In the genomic region with DNA sequence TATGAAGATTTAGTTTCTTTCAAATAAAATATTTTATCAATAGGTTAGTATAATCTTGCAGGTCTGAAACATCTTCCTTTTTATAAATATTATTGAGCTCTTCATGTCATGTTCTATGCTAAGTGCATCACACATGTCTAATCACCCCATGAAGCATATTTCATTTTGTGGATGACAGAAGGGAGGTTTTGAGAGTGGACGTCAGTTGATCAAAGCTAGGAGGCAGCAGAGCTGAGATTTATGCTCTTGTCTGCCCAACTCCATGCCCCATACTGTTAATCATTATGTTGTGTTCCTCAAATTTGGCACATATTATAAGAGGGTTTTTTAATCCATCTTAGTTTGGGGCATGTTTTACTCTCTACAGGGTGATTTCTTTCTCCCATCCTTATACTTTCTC, we compare ENCODE assay signal across 11 cellular contexts. TPM values are rescaled to one million over a fixed set of nuclear protein-coding genes. Genes with fewer than 3 reads are reported as not detected.
DNase-seq lines count a peak whose midpoint lies in the region; ATAC-seq and TF ChIP-seq lines count a peak whose summit lies in the region.
"Had no signal": no experiment of that assay in that cellular context is flagged by ENCODE, and none has a peak within 500 bp of the region (broad histone marks: within the 10 kb centered on the region; RNA-seq: fewer than 3 reads in every experiment).

No MANE protein-coding gene starts in this region.

- H3K4me2 ChIP-seq in IMR-90 (ENCODE audit: low read depth, low read length) = no peak overlapping the region

- ATAC-seq in IMR-90 (ENCODE audit: low read depth) (no peak), GM18870 (IDR thresholded peaks at IDR 0.05; ENCODE audit: unreplicated experiment) (no peak)
- ATAC-seq in stimulated activated effector memory CD8-positive, alpha-beta T cell treated with anti-CD3 and anti-CD28 coated beads, Interleukin-12 subunit alpha, Interleukin-12 subunit beta, amount 100 ng/mL, for 72 hours = peak; percentile 54

- no peak for TF ChIP-seq RAD21 in IMR-90 (IDR thresholded peaks at IDR 0.05; ENCODE audit: low read length)

- CTCF ChIA-PET in IMR-90 (lab: Yijun Ruan, JAX) = interaction anchor here (0.8 kb wide), 1 partner anchor 106 kb away, joined by 3 read pairs; no protein-coding TSS in a partner anchor

- no peak overlapping the region for H2BK120ac ChIP-seq in IMR-90 (ENCODE audit: low read depth, low read length)

- no peaks in the 10 kb centered on the region for H3K9me3 Mint-ChIP-seq in stimulated activated effector memory CD8-positive, alpha-beta T cell treated with anti-CD3 and anti-CD28 coated beads, Interleukin-12 subunit alpha, Interleukin-12 subunit beta, amount 100 ng/mL, for 72 hours
- H3K9me3 Mint-ChIP-seq: stimulated activated naive CD8-positive, alpha-beta T cell treated with anti-CD3 and anti-CD28 coated beads, Interleukin-15, Interleukin-2, amounts not matched to agents 100 ng/mL and 50 ng/mL, for 24 hours had no signal

- H2AFZ ChIP-seq in IMR-90 (replicated peaks; ENCODE audit: low read length, poor library complexity) = no peak overlapping the region

- H3K79me1 ChIP-seq in IMR-90 (ENCODE audit: low read depth in 1 of 2, low read length in 2 of 2) = peaks cover 24 to 63% of the 10 kb centered on the region in 2 experiments

- H4K91ac ChIP-seq in IMR-90 (ENCODE audit: insufficient read depth, low read depth, low read length) = no peak overlapping the region

- no peak overlapping the region for H2AK5ac ChIP-seq in IMR-90 (ENCODE audit: low read depth, low read length)

- H3K27ac Mint-ChIP-seq in stimulated activated effector memory CD8-positive, alpha-beta T cell treated with anti-CD3 and anti-CD28 coated beads, Interleukin-12 subunit alpha, Interleukin-12 subunit beta, amount 100 ng/mL, for 72 hours = peak overlapping the region; percentile 77
- H3K27ac Mint-ChIP-seq: stimulated activated naive CD8-positive, alpha-beta T cell treated with anti-CD3 and anti-CD28 coated beads, Interleukin-15, Interleukin-2, amounts not matched to agents 100 ng/mL and 50 ng/mL, for 24 hours had no signal

- H2BK20ac ChIP-seq in IMR-90 (ENCODE audit: low read depth, low read length) = no peak overlapping the region

- 0 out of 2 replicates have a peak, but pooled peaks have one; percentile 7 for TF ChIP-seq CTCF in IMR-90 (conservative IDR thresholded peaks at IDR 0.05; ENCODE audit: low read depth, low read length)

- BruUV-seq in IMR-90 (replicated peaks; lab: Mats Ljungman, UMichigan) = no TSS peak

- H3K4me1 ChIP-seq in IMR-90 (ENCODE audit: control insufficient read depth, insufficient read depth, low read length) = peaks cover 18% of the 10 kb centered on the region
- H3K4me1 ChIP-seq in effector memory CD4-positive, alpha-beta T cell (ENCODE audit: control insufficient read depth, insufficient read depth, low read length, poor library complexity, severe bottlenecking) = peaks cover 14% of the 10 kb centered on the region

- H4K5ac ChIP-seq in IMR-90 (ENCODE audit: low read depth, low read length) = no peak overlapping the region; the same call in 1 of the 2 replicates

- H3K23ac ChIP-seq in IMR-90 (ENCODE audit: low read depth, low read length) = no peak overlapping the region

- peaks cover 28% of the 10 kb centered on the region for H3K4me1 Mint-ChIP-seq in stimulated activated effector memory CD8-positive, alpha-beta T cell treated with anti-CD3 and anti-CD28 coated beads, Interleukin-12 subunit alpha, Interleukin-12 subunit beta, amount 100 ng/mL, for 72 hours

- H2BK5ac ChIP-seq in IMR-90 (ENCODE audit: low read depth, low read length, poor library complexity, severe bottlenecking) = no peak overlapping the region

- H3K18ac ChIP-seq in IMR-90 (ENCODE audit: low read depth, low read length) = no peak overlapping the region

- intact Hi-C loops in IMR-90 (cut with micrococcal nuclease) = no loop called here

- no peaks in the 10 kb centered on the region for H3K9me3 ChIP-seq in IMR-90 (ENCODE audit: control insufficient read depth, insufficient read depth, low read length)
- H3K9me3 ChIP-seq in effector memory CD4-positive, alpha-beta T cell (ENCODE audit: control insufficient read depth, low read length) = no peaks in the 10 kb centered on the region

- H3K36me3 ChIP-seq in IMR-90 (ENCODE audit: control insufficient read depth, insufficient read depth, low read length) = no peaks in the 10 kb centered on the region
- no peaks in the 10 kb centered on the region for H3K36me3 ChIP-seq in effector memory CD4-positive, alpha-beta T cell (ENCODE audit: control insufficient read depth, insufficient read depth, low read length)

- 0 out of 2 replicates have a peak overlapping the region, but pooled peaks have one; percentile 7 for H3K4ac ChIP-seq in IMR-90 (ENCODE audit: low read depth, low read length)

- no peaks in the 10 kb centered on the region for H3K27me3 ChIP-seq in IMR-90 (ENCODE audit: control insufficient read depth, insufficient read depth, low read length)
- no peaks in the 10 kb centered on the region for H3K27me3 ChIP-seq in effector memory CD4-positive, alpha-beta T cell (replicated peaks; ENCODE audit: control insufficient read depth, insufficient read depth, low read length, poor library complexity, severe bottlenecking)

- no CpG with 5 or more reads among the region's 1 CpG for WGBS in IMR-90 (ENCODE audit: extremely low coverage in 2 of 2, insufficient read length in 1 of 2), 2 experiments

- peaks cover 9% of the 10 kb centered on the region; the same call in 1 of the 2 replicates for H4K20me1 ChIP-seq in IMR-90 (ENCODE audit: insufficient read depth, low read length)

- H3K14ac ChIP-seq in IMR-90 (replicated peaks; ENCODE audit: low read depth, low read length) = 0 out of 2 replicates have a peak overlapping the region, but pooled peaks have one; percentile 18

- H3K27ac ChIP-seq in IMR-90 (ENCODE audit: insufficient read depth, low read length) = no peak overlapping the region
- H3K27ac ChIP-seq in effector memory CD4-positive, alpha-beta T cell (ENCODE audit: insufficient read depth, low read length, poor library complexity, severe bottlenecking) = peak overlapping the region; percentile 64
- H3K27ac ChIP-seq: 22Rv1 had no signal

- H3K4me3 ChIP-seq in IMR-90 (ENCODE audit: insufficient read depth, low read depth, low read length) = no peak overlapping the region
- no peak overlapping the region for H3K4me3 ChIP-seq in effector memory CD4-positive, alpha-beta T cell (ENCODE audit: insufficient read depth, low read depth, low read length, poor library complexity, severe bottlenecking)

- POLR2A ChIA-PET in IMR-90 (lab: Charles Lee; ENCODE audit: unreplicated experiment) = no interaction called here

- peak overlapping the region; percentile 47 for H3K4me3 Mint-ChIP-seq in stimulated activated effector memory CD8-positive, alpha-beta T cell treated with anti-CD3 and anti-CD28 coated beads, Interleukin-12 subunit alpha, Interleukin-12 subunit beta, amount 100 ng/mL, for 72 hours

- 0 out of 4 replicates have a peak overlapping the region, but pooled peaks of 1 of the 2 experiments have one; percentile 9 for H4K8ac ChIP-seq in IMR-90 (ENCODE audit: low read depth in 2 of 2, low read length in 2 of 2)

- no peak overlapping the region for H2BK15ac ChIP-seq in IMR-90 (ENCODE audit: low read depth, low read length)

- in situ Hi-C loops in IMR-90 (cut with MboI; ENCODE audit: low sequenced_read_pairs) = no loop called here

- no peak for TF ChIP-seq POLR2A in IMR-90 (IDR thresholded peaks at IDR 0.05; ENCODE audit: low read depth, low read length)

- no peak overlapping the region for H2AK9ac ChIP-seq in IMR-90 (replicated peaks; ENCODE audit: low read depth, low read length, poor library complexity)

- H3K9ac ChIP-seq in IMR-90 (ENCODE audit: low read depth, low read length) = no peak overlapping the region

- dilution Hi-C loops in IMR-90 (cut with HindIII; ENCODE audit: low sequenced_read_pairs, unreplicated experiment) = no loop called here

- H3K9me1 ChIP-seq in IMR-90 (ENCODE audit: insufficient read depth, low read length) = peaks cover 22% of the 10 kb centered on the region

- DNase-seq in DMS 273 (lab: John Stamatoyannopoulos, UW; ENCODE audit: unreplicated experiment) (peak; percentile 14), DMS 273 treated with DMSO at 0.1 percent for 48 hours (lab: John Stamatoyannopoulos, UW) (no peak), IMR-90 (no peak), AG20443 (ENCODE audit: low spot score) (no peak)
- DNase-seq in effector memory CD4-positive, alpha-beta T cell = no peak
- DNase-seq in stimulated activated effector memory CD8-positive, alpha-beta T cell treated with anti-CD3 and anti-CD28 coated beads, Interleukin-12 subunit alpha, Interleukin-12 subunit beta, amount 100 ng/mL, for 72 hours (ENCODE audit: low spot score in 2 of 2) = no peak
- no peak for DNase-seq in activated effector memory CD4-positive, alpha-beta T cell treated with Interleukin-2 at 50 U/mL for 16 hours
- DNase-seq: Karpas-422 had no signal

- H3K36me3 Mint-ChIP-seq in stimulated activated effector memory CD8-positive, alpha-beta T cell treated with anti-CD3 and anti-CD28 coated beads, Interleukin-12 subunit alpha, Interleukin-12 subunit beta, amount 100 ng/mL, for 72 hours = no peaks in the 10 kb centered on the region

- H3K56ac ChIP-seq in IMR-90 (ENCODE audit: extremely low read depth, insufficient read depth, low read length) = no peak overlapping the region

TF ChIP-seq in IMR-90, 13 proteins besides CTCF, POLR2A, EP300 and RAD21:
- TF ChIP-seq MAZ (IDR thresholded peaks at IDR 0.05; ENCODE audit: borderline replicate concordance, low read depth, low read length) (no peak), CEBPB (IDR thresholded peaks at IDR 0.05; ENCODE audit: low read depth, low read length) (no peak), CHD1 (IDR thresholded peaks at IDR 0.05; ENCODE audit: low read depth, low read length) (no peak), MAFK (IDR thresholded peaks at IDR 0.05; ENCODE audit: low read depth, low read length) (no peak), FOS (IDR thresholded peaks at IDR 0.05; ENCODE audit: low read depth, low read length) (no peak)

RNA-seq across cellular contexts. Expression of a gene that starts 22.7 kb away (rescaled TPM):
- total RNA-seq in IMR-90 (2012; rRNA removed) = 132 and 154 TPM in 2 replicates
- polyA plus RNA-seq in IMR-90 (2012; rRNA removed) = 43.9 and 48.0 TPM in 2 replicates
- 19.3 and 19.7 TPM in 2 replicates for polyA plus RNA-seq in IMR-90 (2012; cell fraction: cytosol; rRNA removed)
- polyA plus RNA-seq in IMR-90 (2012; cell fraction: nucleus; rRNA removed; ENCODE audit: low replicate concordance) = 23.4 and 39.5 TPM in 2 replicates
